ENCODE assay signal across 14 cellular contexts in genomic region chr10:80253266-80253962, GRCh38. TPM values are rescaled to one million over a fixed set of nuclear protein-coding genes. Genes with fewer than 3 reads are reported as not detected.
DNase-seq lines count a peak whose midpoint lies in the region; ATAC-seq and TF ChIP-seq lines count a peak whose summit lies in the region.
"Had no signal": no experiment of that assay in that cellular context is flagged by ENCODE, and none has a peak within 500 bp of the region (broad histone marks: within the 10 kb centered on the region; RNA-seq: fewer than 3 reads in every experiment).

No MANE protein-coding gene starts in this region.

- H3K9me3 Mint-ChIP-seq in CD4-positive, CD25-positive, alpha-beta regulatory T cell = peaks cover 0 to 2% (median 0%) of the 10 kb centered on the region in 7 donors

- no peaks in the 10 kb centered on the region for H3K27me3 ChIP-seq in CD4-positive, CD25-positive, alpha-beta regulatory T cell (ENCODE audit: control insufficient read depth, insufficient read depth, low read length)
- H3K27me3 ChIP-seq in SJCRH30 (no peaks in the 10 kb centered on the region), prostate gland (replicated peaks; ENCODE audit: insufficient read depth) (no peaks in the 10 kb centered on the region)

- H3K27ac Mint-ChIP-seq in CD4-positive, CD25-positive, alpha-beta regulatory T cell = peak overlapping the region in 1 of 3 donors; percentile 2

- H3K9me3 ChIP-seq in CD4-positive, CD25-positive, alpha-beta regulatory T cell (ENCODE audit: control insufficient read depth in 2 of 2, low read length in 2 of 2) = no peaks in the 10 kb centered on the region
- no peaks in the 10 kb centered on the region for H3K9me3 ChIP-seq in SJCRH30 (replicated peaks)
- no peaks in the 10 kb centered on the region for H3K9me3 ChIP-seq in prostate gland
- H3K9me3 ChIP-seq: esophagus muscularis mucosa, HAP-1 had no signal

- peak in 2 of 3 donors; percentile 17 to 40 for DNase-seq in CD4-positive, CD25-positive, alpha-beta regulatory T cell
- DNase-seq in SJCRH30 (no peak), ACHN (no peak), prostate gland (ENCODE audit: low spot score) (no peak), NCI-H345 (lab: John Stamatoyannopoulos, UW) (no peak)
- no peak for DNase-seq in activated effector memory CD4-positive, alpha-beta T cell treated with Interleukin-2 at 50 U/mL for 16 hours
- DNase-seq: amniotic stem cell, Calu3, NCI-H2107 had no signal

- peak; percentile 35 to 39 for ATAC-seq in CD4-positive, CD25-positive, alpha-beta regulatory T cell (ENCODE audit: low read depth in 2 of 2)
- ATAC-seq in GM19372 (IDR thresholded peaks at IDR 0.05; ENCODE audit: low read depth, unreplicated experiment) (peak; percentile 76), HG02981 (IDR thresholded peaks at IDR 0.05; ENCODE audit: unreplicated experiment) (peak; percentile 85)

- no peak for TF ChIP-seq POLR2A in prostate gland (IDR thresholded peaks at IDR 0.05)

- no peaks in the 10 kb centered on the region for H3K36me3 Mint-ChIP-seq in CD4-positive, CD25-positive, alpha-beta regulatory T cell

- H3K4me1 ChIP-seq in CD4-positive, CD25-positive, alpha-beta regulatory T cell (ENCODE audit: control insufficient read depth, insufficient read depth, low read length, poor library complexity, severe bottlenecking) = peaks cover 10% of the 10 kb centered on the region
- peaks cover 17% of the 10 kb centered on the region for H3K4me1 ChIP-seq in SJCRH30
- H3K4me1 ChIP-seq in prostate gland (replicated peaks) = no peaks in the 10 kb centered on the region
- H3K4me1 ChIP-seq: esophagus muscularis mucosa, HAP-1 had no signal

- peak overlapping the region in 3 of 4 donors; percentile 19 to 59 (median 33) for H3K4me3 Mint-ChIP-seq in CD4-positive, CD25-positive, alpha-beta regulatory T cell

- H3K27ac ChIP-seq in CD4-positive, CD25-positive, alpha-beta regulatory T cell (ENCODE audit: insufficient read depth, low read length, poor library complexity, severe bottlenecking) = no peak overlapping the region
- H3K27ac ChIP-seq in SJCRH30 (peak overlapping the region; percentile 86), prostate gland (no peak overlapping the region)
- H3K27ac ChIP-seq: esophagus muscularis mucosa had no signal

- H3K4me3 ChIP-seq in CD4-positive, CD25-positive, alpha-beta regulatory T cell (ENCODE audit: low read depth, low read length) = no peak overlapping the region
- H3K4me3 ChIP-seq in SJCRH30 = no peak overlapping the region
- H3K4me3 ChIP-seq in prostate gland = no peak overlapping the region
- H3K4me3 ChIP-seq: esophagus muscularis mucosa, HAP-1, lung had no signal

- TF ChIP-seq CTCF in prostate gland (IDR thresholded peaks at IDR 0.05) = no peak

- peaks cover 13% of the 10 kb centered on the region for H3K27me3 Mint-ChIP-seq in CD4-positive, CD25-positive, alpha-beta regulatory T cell

- H3K4me1 Mint-ChIP-seq in CD4-positive, CD25-positive, alpha-beta regulatory T cell = peaks cover 0 to 12% (median 8%) of the 10 kb centered on the region in 4 donors

- no peaks in the 10 kb centered on the region for H3K36me3 ChIP-seq in CD4-positive, CD25-positive, alpha-beta regulatory T cell (ENCODE audit: control insufficient read depth, insufficient read depth, low read length)
- no peaks in the 10 kb centered on the region for H3K36me3 ChIP-seq in SJCRH30
- no peaks in the 10 kb centered on the region for H3K36me3 ChIP-seq in prostate gland
- H3K36me3 ChIP-seq: esophagus muscularis mucosa, HAP-1 had no signal

- intact Hi-C loops in prostate gland (cut with DNase I) = no loop called here

- WGBS in prostate gland = 92% methylated on average over 5 of the region's 5 CpGs

- in situ Hi-C loops in ACHN (cut with HindIII; ENCODE audit: low pct_ligation_motif_present, low pct_unique_long_range_greater_than_20kb, low sequenced_read_pairs) = no loop called here

RNA-seq across cellular contexts. Expression of gene MAT1A, which starts 36.0 kb away (rescaled TPM):
- not detected for total RNA-seq in CD4-positive, CD25-positive, alpha-beta regulatory T cell
- not detected for polyA plus RNA-seq in CD4-positive, CD25-positive, alpha-beta regulatory T cell
- total RNA-seq in SJCRH30 (2014; rRNA removed; shearing (Covaris generic)) = 0.15 TPM in 1 of 2 replicates, not detected in the other
- 1 to 10 TPM in 1 of 2 donors, not detected in 1; 3.9 TPM for total RNA-seq in prostate gland
- total RNA-seq: Calu3, esophagus muscularis mucosa had no signal

RNA-seq across cellular contexts. Expression of gene ANXA11, which starts 48.1 kb away (rescaled TPM):
- total RNA-seq in CD4-positive, CD25-positive, alpha-beta regulatory T cell = 252 TPM
- 100 to 1,000 TPM; 253 to 316 (median 283) TPM for polyA plus RNA-seq in CD4-positive, CD25-positive, alpha-beta regulatory T cell
- 36.2 and 39.5 TPM in 2 replicates for total RNA-seq in SJCRH30 (2014; rRNA removed; shearing (Covaris generic))
- 100 to 1,000 TPM; 158 to 174 TPM for total RNA-seq in prostate gland

Comparison
In these comparisons a context has a peak if more than half of its experiments do, and no peak if none do; other contexts are left out.
1. DNase-seq: peak in CD4-positive, CD25-positive, alpha-beta regulatory T cell (2 of 3); none in SJCRH30 (0 of 2), ACHN (single experiment), prostate gland (single experiment), activated effector memory CD4-positive, alpha-beta T cell treated with Interleukin-2 at 50 U/mL for 16 hours (single experiment) and NCI-H345 (single experiment).
2. Peak in every context shown above with its lines, with median percentiles within 50 percentile points of each other: ATAC-seq.